1 cellular context compared by ENCODE assay signal in genomic region chr9:101448680-101449070, GRCh38.
TF ChIP-seq lines count a peak whose summit lies in the region.

No MANE protein-coding gene starts in this region.

TF ChIP-seq in K562, 482 proteins besides CTCF, POLR2A, EP300 and RAD21 (continued from another document):
- TF ChIP-seq THRB (CRISPR knock-in tag; conservative IDR thresholded peaks at IDR 0.05) (0 out of 2 replicates have a peak, but pooled peaks have one; percentile 21), MTA1 (IDR thresholded peaks at IDR 0.05; ENCODE audit: borderline replicate concordance) (0 out of 2 replicates have a peak, but pooled peaks have one; percentile 29), THRAP3 (IDR thresholded peaks at IDR 0.05; ENCODE audit: borderline replicate concordance) (peak; percentile 56; the same call in 1 of the 2 replicates), ZBTB49 (CRISPR knock-in tag; IDR thresholded peaks at IDR 0.05; ENCODE audit: borderline replicate concordance) (no peak), ARNT (IDR thresholded peaks at IDR 0.05) (0 out of 4 replicates have a peak, but pooled peaks of 1 of the 2 experiments have one; percentile 40), ZNF197 (CRISPR knock-in tag; IDR thresholded peaks at IDR 0.05; ENCODE audit: low read depth) (no peak), SNIP1 (IDR thresholded peaks at IDR 0.05; ENCODE audit: low read depth) (no peak), EHMT2 (IDR thresholded peaks at IDR 0.05) (0 out of 2 replicates have a peak, but pooled peaks have one; percentile 9), NR2C2 (CRISPR knock-in tag; IDR thresholded peaks at IDR 0.05) (no peak), NR2C2 (tag; IDR thresholded peaks at IDR 0.05) (no peak), L3MBTL2 (IDR thresholded peaks at IDR 0.05) (no peak), ZNF512 (tag; IDR thresholded peaks at IDR 0.05) (peak; percentile 100), BMI1 (IDR thresholded peaks at IDR 0.05; ENCODE audit: low read length) (no peak), ZNF282 (CRISPR knock-in tag; IDR thresholded peaks at IDR 0.05) (no peak)
